In the genomic region with DNA sequence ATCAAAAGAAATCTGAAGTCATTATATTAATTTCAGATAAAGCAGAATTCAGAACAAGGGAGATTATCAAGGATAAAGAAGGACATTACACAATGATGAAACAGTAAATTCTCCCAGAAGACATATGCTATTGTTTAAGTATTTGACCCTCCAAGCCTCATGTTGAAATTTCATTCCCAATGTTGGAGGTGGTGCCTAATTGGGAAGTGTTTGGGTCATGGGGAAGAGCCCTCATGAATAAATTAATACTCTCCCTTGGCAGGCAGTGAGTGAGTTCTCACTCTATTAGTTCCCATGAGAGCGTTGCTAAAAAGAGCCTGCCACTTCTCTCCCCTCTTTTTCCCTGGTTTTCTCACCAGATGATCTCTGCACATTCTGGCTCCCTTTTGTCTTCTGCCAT, we compare ENCODE assay signal across 31 cellular contexts.
"Had no signal": no experiment of that assay in that cellular context is flagged by ENCODE, and none has a peak within 500 bp of the region (broad histone marks: within the 10 kb centered on the region; RNA-seq: fewer than 3 reads in every experiment).

No MANE protein-coding gene starts in this region.

- H3K27me3 ChIP-seq: body of pancreas, esophagus muscularis mucosa, foreskin keratinocyte, gastrocnemius medialis, heart right ventricle had no signal

- DNase-seq: activated CD4-positive, alpha-beta memory T cell treated with anti-CD3 and anti-CD28 coated beads for 36 hours; activated CD4-positive, alpha-beta T cell treated with anti-CD3 and anti-CD28 coated beads for 36 hours; activated CD4-positive, alpha-beta T cell treated with anti-CD3 and anti-CD28 coated beads, Interleukin-2, amount 10 ng/mL, durations not matched to agents 24 days and 14 days; activated CD4-positive, CD25-positive, alpha-beta regulatory T cell; activated CD4-positive, CD25-positive, alpha-beta regulatory T cell treated with anti-CD3 and anti-CD28 coated beads, Interleukin-2, amount 50 U/mL, for 72 hours; activated CD8-positive, alpha-beta memory T cell treated with anti-CD3 and anti-CD28 coated beads, Interleukin-2, amount 10 ng/mL, durations not matched to agents 7 days and 5 days; activated CD8-positive, alpha-beta memory T cell treated with anti-CD3 and anti-CD28 coated beads, Interleukin-2, amount 50 U/mL, for 4 hours; activated CD8-positive, alpha-beta T cell treated with anti-CD3 and anti-CD28 coated beads, Interleukin-2, amount 10 ng/mL, durations not matched to agents 7 days and 5 days; activated gamma-delta T cell; activated naive CD4-positive, alpha-beta T cell; activated naive CD4-positive, alpha-beta T cell treated with anti-CD3 and anti-CD28 coated beads, Interleukin-2, amount 10 ng/mL, durations not matched to agents 7 days and 5 days; activated naive CD8-positive, alpha-beta T cell treated with anti-CD3 and anti-CD28 coated beads, Interleukin-2, amount 10 ng/mL, durations not matched to agents 7 days and 5 days; activated T-cell treated with anti-CD3 and anti-CD28 coated beads, Interleukin-2, amount 50 U/mL, for 1 hour; activated T-cell treated with anti-CD3 and anti-CD28 coated beads, Interleukin-2, amount 50 U/mL, for 48 hours; amniotic stem cell; anterior cingulate cortex; body of pancreas; caudate nucleus; cortex of kidney; dermis blood vessel endothelial cell; effector CD4-positive, alpha-beta T cell; effector memory CD8-positive, alpha-beta T cell; erythroblast; foreskin keratinocyte; gastrocnemius medialis; heart right ventricle; T-helper 1 cell; T-helper 17 cell; T1000 had no signal

- ATAC-seq: activated CD4-positive, alpha-beta T cell treated with anti-CD3 and anti-CD28 coated beads for 36 hours; activated CD8-positive, alpha-beta memory T cell treated with anti-CD3 and anti-CD28 coated beads, Interleukin-2, amount 10 ng/mL, durations not matched to agents 7 days and 5 days; activated CD8-positive, alpha-beta T cell treated with anti-CD3 and anti-CD28 coated beads, Interleukin-2, amount 10 ng/mL, durations not matched to agents 7 days and 5 days; activated naive CD4-positive, alpha-beta T cell treated with anti-CD3 and anti-CD28 coated beads, Interleukin-2, amount 50 U/mL, for 72 hours; body of pancreas; effector memory CD8-positive, alpha-beta T cell; foreskin keratinocyte; gastrocnemius medialis; heart right ventricle; T-helper 17 cell had no signal

- H3K4me3 ChIP-seq: body of pancreas, esophagus muscularis mucosa, gastrocnemius medialis, heart right ventricle had no signal

- H3K9me3 ChIP-seq: body of pancreas, esophagus muscularis mucosa, gastrocnemius medialis had no signal

- H3K36me3 ChIP-seq: esophagus muscularis mucosa, gastrocnemius medialis, heart right ventricle had no signal

- H3K4me1 ChIP-seq: body of pancreas, esophagus muscularis mucosa, foreskin keratinocyte, gastrocnemius medialis, heart right ventricle had no signal
